8 cellular contexts compared by ENCODE assay signal in genomic region chr5:148733601-148734438, GRCh38.
DNase-seq lines count a peak whose midpoint lies in the region; ATAC-seq and TF ChIP-seq lines count a peak whose summit lies in the region.

No MANE protein-coding gene starts in this region.

- H3K27me3 Mint-ChIP-seq in nephron progenitor cell (ENCODE audit: low read depth, poor library complexity): peaks cover 8% of the 10 kb centered on the region

- peak; percentile 66 for TF ChIP-seq CTCF in nephron progenitor cell (IDR thresholded peaks at IDR 0.05)

- no peak overlapping the region for H3K27ac Mint-ChIP-seq in nephron progenitor cell

- no peaks in the 10 kb centered on the region for H3K4me1 Mint-ChIP-seq in nephron progenitor cell

- H3K9me3 Mint-ChIP-seq in nephron progenitor cell: no peaks in the 10 kb centered on the region

- no peak overlapping the region for H3K4me3 Mint-ChIP-seq in nephron progenitor cell

- DNase-seq in DMS79 treated with DMSO at 0.1 percent for 48 hours (lab: John Stamatoyannopoulos, UW) (peak; percentile 11), HK-2 (ENCODE audit: unreplicated experiment) (peak; percentile 51), OCI-M1 (lab: John Stamatoyannopoulos, UW) (peak; percentile 91), activated T-cell treated with anti-CD3 and anti-CD28 coated beads for 48 hours (ENCODE audit: low read depth) (peak; percentile 45), fibroblast of gingiva (ENCODE audit: low read depth) (peak; percentile 70), nephron progenitor cell (peak; percentile 77)
- DNase-seq in stimulated activated naive CD4-positive, alpha-beta T cell treated with Interleukin-2 at 50 U/mL for 16 hours (lab: John Stamatoyannopoulos, UW): peak; percentile 57

- no peaks in the 10 kb centered on the region for H3K36me3 Mint-ChIP-seq in nephron progenitor cell (ENCODE audit: low read depth)

- ATAC-seq in GM18909 (IDR thresholded peaks at IDR 0.05; ENCODE audit: poor library complexity, unreplicated experiment): no peak

Comparison
In these comparisons a context has a peak if more than half of its experiments do, and no peak if none do; other contexts are left out.
1. DNase-seq: peak in every context shown above with its lines; median percentile 91 in OCI-M1; 77 in nephron progenitor cell; 70 in fibroblast of gingiva; 57 in stimulated activated naive CD4-positive, alpha-beta T cell treated with Interleukin-2 at 50 U/mL for 16 hours; 51 in HK-2; 45 in activated T-cell treated with anti-CD3 and anti-CD28 coated beads for 48 hours; 11 in DMS79 treated with DMSO at 0.1 percent for 48 hours.